ENCODE assay signal across 8 cellular contexts in the genomic region with DNA sequence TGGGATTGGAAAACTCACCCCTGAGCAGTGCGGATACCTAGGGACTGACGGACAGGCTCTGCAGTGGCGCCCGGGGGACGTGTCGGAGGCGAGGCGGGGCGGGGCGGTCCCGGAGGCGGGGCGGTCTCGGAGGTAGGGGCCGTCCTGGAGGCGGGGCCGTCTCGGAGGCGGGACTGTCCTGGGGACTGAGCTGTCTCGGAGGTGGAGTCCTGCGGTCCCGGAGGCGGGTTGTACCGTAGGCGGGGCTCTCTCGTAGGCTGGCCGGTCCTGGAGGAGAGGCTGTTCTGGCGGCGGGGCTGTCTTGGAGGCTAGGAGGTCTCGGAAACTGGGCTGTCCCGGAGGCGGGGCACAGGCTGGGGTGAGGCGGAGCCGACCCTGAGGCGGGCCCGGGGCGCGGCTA.
DNase-seq lines count a peak whose midpoint lies in the region; ATAC-seq and TF ChIP-seq lines count a peak whose summit lies in the region.
"Not testable (repeated sequence)": the region's sequence is repeated elsewhere in the genome, so short reads cannot be mapped to it uniquely, and the experiment has no call there.

No MANE protein-coding gene starts in this region.

- H3K4me3 Mint-ChIP-seq in CD4-positive, alpha-beta memory T cell: peak overlapping the region; percentile 71 to 93 (median 87)

- not testable (repeated sequence) for H3K9me3 ChIP-seq in CD4-positive, alpha-beta memory T cell (ENCODE audit: control insufficient read depth in 1 of 2, low read length in 2 of 2); mucosa of rectum (ENCODE audit: control insufficient read depth in 2 of 2, low read length in 2 of 2)

- H3K27ac ChIP-seq in CD4-positive, alpha-beta memory T cell (ENCODE audit: low read depth, low read length): peak overlapping the region; percentile 61
- peak overlapping the region in 1 of 59 donors; percentile 56 for H3K27ac ChIP-seq in dorsolateral prefrontal cortex
- peak overlapping the region; percentile 42 to 56 for H3K27ac ChIP-seq in mucosa of rectum (ENCODE audit: low read depth in 2 of 2, low read length in 2 of 2)

- not testable (repeated sequence) for H3K9me3 Mint-ChIP-seq in CD4-positive, alpha-beta memory T cell

- H3K27me3 ChIP-seq in CD4-positive, alpha-beta memory T cell (ENCODE audit: insufficient read depth, low read length); dorsolateral prefrontal cortex; mucosa of rectum (ENCODE audit: control insufficient read depth in 2 of 2, insufficient read depth in 2 of 2, low read length in 2 of 2): not testable (repeated sequence)

- TF ChIP-seq CTCF in dorsolateral prefrontal cortex (IDR thresholded peaks at IDR 0.05 in 54 of 56, conservative IDR thresholded peaks at IDR 0.05 in 2 of 56; ENCODE audit: low read depth in 1 of 56, partially characterized antibody in 56 of 56): peak in 1 of 56 donors; percentile 12

- not testable (repeated sequence) for H3K36me3 ChIP-seq in CD4-positive, alpha-beta memory T cell (ENCODE audit: insufficient read depth, low read length); mucosa of rectum (ENCODE audit: control insufficient read depth in 2 of 2, insufficient read depth in 2 of 2, low read length in 2 of 2)

- H3K4me1 Mint-ChIP-seq in CD4-positive, alpha-beta memory T cell: not testable (repeated sequence)

- ATAC-seq in GM21515 (IDR thresholded peaks at IDR 0.05; ENCODE audit: unreplicated experiment) (peak; percentile 83), HG03520 (IDR thresholded peaks at IDR 0.05; ENCODE audit: unreplicated experiment) (peak; percentile 79)

- DNase-seq in CD4-positive, alpha-beta memory T cell: peak; percentile 92 to 99 (median 97)
- DNase-seq in NOMO-1 treated with DMSO at 0.1 percent for 48 hours (lab: John Stamatoyannopoulos, UW; ENCODE audit: unreplicated experiment): peak; percentile 44
- peak; percentile 81 to 92 (median 91) for DNase-seq in activated CD8-positive, alpha-beta memory T cell treated with anti-CD3 and anti-CD28 coated beads for 48 hours (ENCODE audit: low read depth in 2 of 3, low spot score in 2 of 3)
- DNase-seq in dorsolateral prefrontal cortex: peak; percentile 82 to 95 (median 89)
- peak; percentile 83 for DNase-seq in stimulated activated CD8-positive, alpha-beta memory T cell treated with anti-CD3 and anti-CD28 coated beads, Interleukin-15, amount 100 ng/mL, for 1 hour (ENCODE audit: low read depth)

- not testable (repeated sequence) for H3K27me3 Mint-ChIP-seq in CD4-positive, alpha-beta memory T cell

- peak overlapping the region in 1 of 2 donors; percentile 38 for H3K4me3 ChIP-seq in CD4-positive, alpha-beta memory T cell (ENCODE audit: low read length in 2 of 2)
- H3K4me3 ChIP-seq in dorsolateral prefrontal cortex (peak overlapping the region in 48 of 59 donors; percentile 26 to 65 (median 50)), mucosa of rectum (ENCODE audit: low read length in 2 of 2) (peak overlapping the region; percentile 48 to 59)

- peak overlapping the region in 1 of 2 donors; percentile 38 for H3K9ac ChIP-seq in mucosa of rectum (ENCODE audit: low read depth in 1 of 2, low read length in 2 of 2)

- not testable (repeated sequence) for H3K4me1 ChIP-seq in CD4-positive, alpha-beta memory T cell (ENCODE audit: insufficient read depth, low read length); mucosa of rectum (ENCODE audit: control insufficient read depth in 2 of 2, insufficient read depth in 2 of 2, low read length in 2 of 2)

- not testable (repeated sequence) for H3K36me3 Mint-ChIP-seq in CD4-positive, alpha-beta memory T cell

- CTCF ChIA-PET in CD4-positive, alpha-beta memory T cell (lab: Charles Lee; ENCODE audit: partially characterized antibody): not testable (repeated sequence)

- peak overlapping the region; percentile 75 to 94 (median 93) for H3K27ac Mint-ChIP-seq in CD4-positive, alpha-beta memory T cell

- POLR2A ChIA-PET in CD4-positive, alpha-beta memory T cell (lab: Charles Lee; ENCODE audit: partially characterized antibody): not testable (repeated sequence)

- intact Hi-C loops in CD4-positive, alpha-beta memory T cell (cut with micrococcal nuclease); dorsolateral prefrontal cortex (cut with DNase I): not testable (repeated sequence)

Comparison
In these comparisons a context has a peak if more than half of its experiments do, and no peak if none do; other contexts are left out.
1. DNase-seq: peak in every context shown above with its lines; median percentile 97 in CD4-positive, alpha-beta memory T cell; 91 in activated CD8-positive, alpha-beta memory T cell treated with anti-CD3 and anti-CD28 coated beads for 48 hours; 89 in dorsolateral prefrontal cortex; 83 in stimulated activated CD8-positive, alpha-beta memory T cell treated with anti-CD3 and anti-CD28 coated beads, Interleukin-15, amount 100 ng/mL, for 1 hour; 44 in NOMO-1 treated with DMSO at 0.1 percent for 48 hours.